Comparison of ENCODE assay signal across 8 cellular contexts in the genomic region with DNA sequence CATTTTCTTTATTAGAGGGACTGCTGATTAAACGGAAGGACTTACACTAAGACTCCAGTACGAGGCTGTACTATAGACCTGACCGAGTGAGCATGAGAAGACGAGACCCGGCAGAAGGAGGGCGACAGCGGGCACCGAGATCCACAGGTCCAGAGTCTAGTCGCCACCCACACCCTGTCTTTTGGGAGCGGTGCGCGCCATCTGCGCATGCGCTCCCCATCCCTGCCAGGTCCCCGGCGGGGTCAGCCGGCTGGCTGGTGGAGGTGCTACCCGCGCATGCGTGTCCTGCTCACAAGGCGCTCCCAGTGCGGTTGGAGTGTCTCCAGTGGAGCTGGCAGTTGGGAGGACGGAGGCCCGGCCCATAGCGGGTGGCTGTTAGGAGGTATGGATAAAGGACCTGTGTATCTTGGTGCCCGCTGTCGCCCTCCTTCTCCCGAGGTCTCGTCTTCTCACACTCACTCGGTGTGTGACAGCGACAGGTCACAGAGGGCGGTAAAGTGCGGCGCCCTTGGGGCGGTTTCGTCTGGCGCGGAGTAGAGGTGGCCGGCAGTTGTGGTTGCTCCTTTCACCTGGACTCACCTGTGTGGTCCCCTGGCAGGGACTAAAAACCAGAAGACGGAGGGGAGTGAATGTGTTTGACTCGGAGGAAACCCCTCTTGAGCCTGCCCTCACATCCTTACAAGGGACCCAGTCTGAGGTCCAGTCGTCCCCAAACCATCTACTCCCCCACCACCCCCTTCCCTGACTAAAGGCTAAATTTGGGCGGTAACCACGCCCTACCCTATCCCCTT. TPM values are rescaled to one million over a fixed set of nuclear protein-coding genes. Genes with fewer than 3 reads are reported as not detected.
DNase-seq lines count a peak whose midpoint lies in the region; ATAC-seq, FAIRE-seq and TF ChIP-seq lines count a peak whose summit lies in the region.

No MANE protein-coding gene starts in this region.

- WGBS in A549 (ENCODE audit: missing lambda C conversion rate), result 3% methylated on average over 15 of the region's 44 CpGs

- peaks cover 22% of the 10 kb centered on the region for H3K4me1 Mint-ChIP-seq in activated CD8-positive, alpha-beta T cell treated with anti-CD3 and anti-CD28 coated beads for 36 hours (ENCODE audit: low read depth)

- H3K27ac ChIP-seq in A549, result peak overlapping the region; percentile 90 to 95

- peak overlapping the region; percentile 30 for H3K27ac Mint-ChIP-seq in activated CD8-positive, alpha-beta T cell treated with anti-CD3 and anti-CD28 coated beads for 36 hours

- DNase-seq in A549 (ENCODE audit: low read depth in 1 of 2, low spot score in 1 of 2) (peak; percentile 91), NCI-H524 treated with DMSO at 0.1 percent for 48 hours (lab: John Stamatoyannopoulos, UW) (peak; percentile 60), ecto neural progenitor cell (ENCODE audit: low spot score) (peak; percentile 88), lung microvascular endothelial cell (ENCODE audit: low read depth in 2 of 2) (peak; percentile 49 to 50)
- peak; percentile 73 for DNase-seq in activated CD8-positive, alpha-beta T cell treated with anti-CD3 and anti-CD28 coated beads for 36 hours
- peak; percentile 48 to 61 (median 53) for DNase-seq in stimulated activated CD4-positive, alpha-beta T cell treated with anti-CD3 and anti-CD28 coated beads, TNF-alpha, amount 100 ng/mL, for 4 hours (ENCODE audit: low read depth in 3 of 3)

- peak; percentile 73 for TF ChIP-seq POLR2A in A549 (IDR thresholded peaks at IDR 0.05; ENCODE audit: low read length)
- TF ChIP-seq POLR2A in GM18951 (IDR thresholded peaks at IDR 0.05; ENCODE audit: extremely low read depth, insufficient read depth, insufficient read length), result peak; percentile 59

- H3K9me3 ChIP-seq in A549, result no peaks in the 10 kb centered on the region

- H3K36me3 Mint-ChIP-seq in activated CD8-positive, alpha-beta T cell treated with anti-CD3 and anti-CD28 coated beads for 36 hours (ENCODE audit: low read depth), result no peaks in the 10 kb centered on the region

- H3K27me3 Mint-ChIP-seq in activated CD8-positive, alpha-beta T cell treated with anti-CD3 and anti-CD28 coated beads for 36 hours, result peaks cover 3% of the 10 kb centered on the region

- H3K4me1 ChIP-seq in A549, result peaks cover 11% of the 10 kb centered on the region

- peak overlapping the region; percentile 46 for H3K4me3 ChIP-seq in A549

- no peak for TF ChIP-seq EP300 in A549 (IDR thresholded peaks at IDR 0.05)

- FAIRE-seq in A549 (lab: Jason Lieb, UNC), result peak; percentile 99

- TF ChIP-seq CTCF in A549 (IDR thresholded peaks at IDR 0.05), result no peak
- no peak for TF ChIP-seq CTCF in activated CD8-positive, alpha-beta T cell treated with anti-CD3 and anti-CD28 coated beads for 36 hours (IDR thresholded peaks at IDR 0.05)

- intact Hi-C loops in activated CD8-positive, alpha-beta T cell treated with anti-CD3 and anti-CD28 coated beads for 36 hours (cut with micrococcal nuclease), result no loop called here

- ATAC-seq in A549, result peak; percentile 84 to 92
- ATAC-seq in HG03378 (IDR thresholded peaks at IDR 0.05; ENCODE audit: unreplicated experiment), result peak; percentile 65
- peak; percentile 79 for ATAC-seq in activated CD8-positive, alpha-beta T cell treated with anti-CD3 and anti-CD28 coated beads for 36 hours

- no peak for TF ChIP-seq RAD21 in A549 (conservative IDR thresholded peaks at IDR 0.05 in 1 of 2, IDR thresholded peaks at IDR 0.05 in 1 of 2)

- no peaks in the 10 kb centered on the region for H3K9me3 Mint-ChIP-seq in activated CD8-positive, alpha-beta T cell treated with anti-CD3 and anti-CD28 coated beads for 36 hours

- CTCF ChIA-PET in A549 (lab: Yijun Ruan, JAX), result interaction anchor here (1.3 to 2.3 kb wide), 3 partner anchors 9 to 129 kb away, joined by 3 to 5 read pairs (median 3); no protein-coding TSS in a partner anchor
- CTCF ChIA-PET in activated CD8-positive, alpha-beta T cell treated with anti-CD3 and anti-CD28 coated beads for 36 hours (lab: Charles Lee), result interaction anchor here (1.1 to 1.7 kb wide), 2 partner anchors 21 to 124 kb away, joined by 3 to 11 read pairs; no protein-coding TSS in a partner anchor

- POLR2A ChIA-PET in A549 (lab: Yijun Ruan, JAX), result interaction anchor here (0.5 to 2.4 kb wide), 2 partner anchors 19 to 33 kb away, joined by 4 to 11 read pairs; a partner anchor contains a TSS
- POLR2A ChIA-PET in activated CD8-positive, alpha-beta T cell treated with anti-CD3 and anti-CD28 coated beads for 36 hours (lab: Charles Lee), result interaction anchor here (0.7 kb wide), 1 partner anchor 27 kb away, joined by 3 read pairs; no protein-coding TSS in a partner anchor

- in situ Hi-C loops in GM18951 (cut with MboI; ENCODE audit: low sequenced_read_pairs, unreplicated experiment), result no loop called here

- H3K4me2 ChIP-seq in A549, result peak overlapping the region; percentile 98

- H3K4me3 Mint-ChIP-seq in activated CD8-positive, alpha-beta T cell treated with anti-CD3 and anti-CD28 coated beads for 36 hours, result peak overlapping the region; percentile 77

TF ChIP-seq in A549, 52 proteins besides CTCF, POLR2A, EP300 and RAD21:
- TF ChIP-seq NPAS2 (CRISPR knock-in tag; IDR thresholded peaks at IDR 0.05; ENCODE audit: borderline replicate concordance) (no peak), JUN (IDR thresholded peaks at IDR 0.05) (peak in 1 of 2 experiments; percentile 14; a peak in 1 of 5 replicates), TFCP2L1 (CRISPR knock-in tag; IDR thresholded peaks at IDR 0.05) (no peak), MYC (IDR thresholded peaks at IDR 0.05; ENCODE audit: borderline replicate concordance, low read length) (no peak), KDM1A (IDR thresholded peaks at IDR 0.05; ENCODE audit: low read depth) (no peak), KDM5A (IDR thresholded peaks at IDR 0.05) (no peak)
- TF ChIP-seq, protein P1, sequence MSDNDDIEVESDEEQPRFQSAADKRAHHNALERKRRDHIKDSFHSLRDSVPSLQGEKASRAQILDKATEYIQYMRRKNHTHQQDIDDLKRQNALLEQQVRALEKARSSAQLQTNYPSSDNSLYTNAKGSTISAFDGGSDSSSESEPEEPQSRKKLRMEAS (IDR thresholded peaks at IDR 0.05), result peak; percentile 25; the same call in 1 of the 2 replicates

RNA-seq across cellular contexts. Expression of a gene that starts 7.6 kb away (rescaled TPM):
- polyA plus RNA-seq in A549 (2011; rRNA removed), result 139 and 155 TPM in 2 replicates
- polyA plus RNA-seq in A549 (2012; cell fraction: cytosol; rRNA removed), result 268 and 301 TPM in 2 replicates
- polyA plus RNA-seq in A549 (2012; cell fraction: nucleus; rRNA removed), result 255 and 270 TPM in 2 replicates
- 147 to 153 TPM (median 149 TPM) in 3 replicates for polyA plus RNA-seq in A549 (2017; fragmentation: RNase III; extraction: RNeasy Plus Mini Kit Qiagen cat#74134 plus additional on column Dnase treatment)
- 81.2 and 115 TPM in 2 replicates for polyA minus RNA-seq in A549 (2011; rRNA and poly(A)+ RNA removed)
- 10 to 100 TPM; 94.3 to 97.6 TPM for total RNA-seq in activated CD8-positive, alpha-beta T cell treated with anti-CD3 and anti-CD28 coated beads for 36 hours
- 48.4 and 65.9 TPM in 2 replicates for total RNA-seq in lung microvascular endothelial cell

RNA-seq across cellular contexts. Expression of a gene that starts 19.1 kb away (rescaled TPM):
- 0.52 and 0.73 TPM in 2 replicates for polyA plus RNA-seq in A549 (2011; rRNA removed)
- 0.24 and 0.29 TPM in 2 replicates for polyA plus RNA-seq in A549 (2012; cell fraction: cytosol; rRNA removed)
- polyA plus RNA-seq in A549 (2012; cell fraction: nucleus; rRNA removed), result 0.36 and 0.40 TPM in 2 replicates
- polyA plus RNA-seq in A549 (2017; fragmentation: RNase III; extraction: RNeasy Plus Mini Kit Qiagen cat#74134 plus additional on column Dnase treatment), result 0.96 to 1.5 TPM (median 1.1 TPM) in 3 replicates
- polyA minus RNA-seq in A549 (2011; rRNA and poly(A)+ RNA removed), result 0.29 and 0.68 TPM in 2 replicates
- total RNA-seq in activated CD8-positive, alpha-beta T cell treated with anti-CD3 and anti-CD28 coated beads for 36 hours, result under 1 TPM; 0.63 to 0.72 TPM
- under 0.01 TPM in 1 of 2 replicates, not detected in the other for total RNA-seq in lung microvascular endothelial cell

RNA-seq across cellular contexts. Expression of a gene that starts 19.3 kb away (rescaled TPM):
- polyA plus RNA-seq in A549 (2011; rRNA removed) (85.4 and 100 TPM in 2 replicates), A549 (2017; fragmentation: RNase III; extraction: RNeasy Plus Mini Kit Qiagen cat#74134 plus additional on column Dnase treatment) (72.1 to 79.4 TPM (median 76.7 TPM) in 3 replicates)
- 46.2 and 48.1 TPM in 2 replicates for polyA plus RNA-seq in A549 (2012; cell fraction: cytosol; rRNA removed)
- polyA plus RNA-seq in A549 (2012; cell fraction: nucleus; rRNA removed), result 55.1 and 84.6 TPM in 2 replicates
- 76.7 and 87.6 TPM in 2 replicates for polyA minus RNA-seq in A549 (2011; rRNA and poly(A)+ RNA removed)
- 100 to 1,000 TPM; 151 to 154 TPM for total RNA-seq in activated CD8-positive, alpha-beta T cell treated with anti-CD3 and anti-CD28 coated beads for 36 hours
- total RNA-seq in lung microvascular endothelial cell, result 8.9 and 9.5 TPM in 2 replicates

Comparison
In these comparisons a context has a peak if more than half of its experiments do, and no peak if none do; other contexts are left out.
1. Peak in every context shown above with its lines: DNase-seq, ATAC-seq, H3K4me3 ChIP-seq and H3K27ac ChIP-seq.
2. RNA of a gene that starts 19.3 kb away (total RNA-seq): 151 to 154 TPM in activated CD8-positive, alpha-beta T cell treated with anti-CD3 and anti-CD28 coated beads for 36 hours; 8.9 to 9.5 TPM in lung microvascular endothelial cell; every median in the first group is over 10 times any median in the second.